In genomic region chr15:25437751-25438600, GRCh38 we compare ENCODE assay signal across 8 cellular contexts. TPM values are rescaled to one million over a fixed set of nuclear protein-coding genes. Genes with fewer than 3 reads are reported as not detected.
DNase-seq lines count a peak whose midpoint lies in the region; ATAC-seq lines count a peak whose summit lies in the region.

No MANE protein-coding gene starts in this region.

- WGBS in trophoblast cell (ENCODE audit: extremely low coverage, insufficient coverage, insufficient read length), result no CpG with 5 or more reads among the region's 68 CpGs

- H2BK120ac ChIP-seq in trophoblast cell (ENCODE audit: insufficient read depth, low read length, poor library complexity), result peak overlapping the region; percentile 97

- H3K4ac ChIP-seq in trophoblast cell (ENCODE audit: low read depth, low read length), result peak overlapping the region; percentile 98

- peak overlapping the region; percentile 99 for H3K4me2 ChIP-seq in trophoblast cell (ENCODE audit: low read length)

- peak overlapping the region; percentile 98 for H3K4me3 ChIP-seq in trophoblast cell (ENCODE audit: low read depth, low read length)

- H3K27ac ChIP-seq in trophoblast cell (ENCODE audit: low read depth, low read length), result peak overlapping the region; percentile 90

- H3K18ac ChIP-seq in trophoblast cell (ENCODE audit: low read length), result peak overlapping the region; percentile 98

- peak overlapping the region; percentile 88 for H4K91ac ChIP-seq in trophoblast cell (ENCODE audit: low read depth, low read length)

- H3K9ac ChIP-seq in trophoblast cell (ENCODE audit: low read length), result peak overlapping the region; percentile 100

- peak overlapping the region; percentile 99 for H4K12ac ChIP-seq in trophoblast cell (ENCODE audit: low read depth, low read length)

- H3K79me1 ChIP-seq in trophoblast cell (ENCODE audit: low read length), result peaks cover 9% of the 10 kb centered on the region

- H3K4me3 Mint-ChIP-seq in activated naive CD8-positive, alpha-beta T cell, result peak overlapping the region; percentile 94

- H3K27me3 Mint-ChIP-seq in activated naive CD8-positive, alpha-beta T cell, result no peaks in the 10 kb centered on the region

- peak overlapping the region; percentile 96 for H2AFZ ChIP-seq in trophoblast cell (ENCODE audit: insufficient read depth, low read length, poor library complexity)

- peak; percentile 46 for ATAC-seq in GM19372 (IDR thresholded peaks at IDR 0.05; ENCODE audit: low read depth, unreplicated experiment)
- ATAC-seq in HG03469 (IDR thresholded peaks at IDR 0.05; ENCODE audit: unreplicated experiment), result peak; percentile 28
- peak; percentile 81 for ATAC-seq in Right ventricle myocardium superior (ENCODE audit: poor library complexity)

- peak overlapping the region; percentile 20 for H2BK12ac ChIP-seq in trophoblast cell (ENCODE audit: low read length)

- peak overlapping the region; percentile 58 for H3K23ac ChIP-seq in trophoblast cell (ENCODE audit: low read length)

- H3K4me1 Mint-ChIP-seq in activated naive CD8-positive, alpha-beta T cell (ENCODE audit: low read depth), result peaks cover 38% of the 10 kb centered on the region

- peak overlapping the region; percentile 98 for H4K8ac ChIP-seq in trophoblast cell (ENCODE audit: low read depth, low read length)

- peak overlapping the region; percentile 94 for H2BK5ac ChIP-seq in trophoblast cell (ENCODE audit: low read depth, low read length, poor library complexity)

- H3K36me3 Mint-ChIP-seq in activated naive CD8-positive, alpha-beta T cell, result no peaks in the 10 kb centered on the region

- no peaks in the 10 kb centered on the region for H3K9me3 Mint-ChIP-seq in activated naive CD8-positive, alpha-beta T cell (ENCODE audit: low read depth)

- H3K27ac Mint-ChIP-seq in activated naive CD8-positive, alpha-beta T cell, result peak overlapping the region; percentile 83

- peak overlapping the region; percentile 60 for H2AK5ac ChIP-seq in trophoblast cell (ENCODE audit: low read length)

- peak; percentile 79 for DNase-seq in CD1c-positive myeloid dendritic cell (ENCODE audit: extremely low spot score)
- DNase-seq in SK-MEL-5 (ENCODE audit: low read depth, low spot score), result peak; percentile 45
- peak; percentile 73 for DNase-seq in Right ventricle myocardium superior
- peak; percentile 69 to 84 for DNase-seq in trophoblast cell
- peak; percentile 56 for DNase-seq in ureter (ENCODE audit: low spot score)

- in situ Hi-C loops in SK-MEL-5 (cut with HindIII; ENCODE audit: low pct_unique_long_range_greater_than_20kb, low sequenced_read_pairs), result no loop called here

- no peaks in the 10 kb centered on the region for H3K36me3 ChIP-seq in trophoblast cell (ENCODE audit: control insufficient read depth in 1 of 2, insufficient read depth in 2 of 2, low read length in 2 of 2)

- no peaks in the 10 kb centered on the region for H3K9me3 ChIP-seq in trophoblast cell (ENCODE audit: insufficient read depth, low read depth, low read length)

- H3K4me1 ChIP-seq in trophoblast cell (ENCODE audit: control insufficient read depth in 1 of 2, insufficient read depth in 2 of 2, low read length in 2 of 2), result no peaks in the 10 kb centered on the region

- intact Hi-C loops in Right ventricle myocardium superior (cut with DNase I), result loop anchor here (10.0 kb wide), 1 partner anchor 93 kb away; no protein-coding TSS in a partner anchor

- no peaks in the 10 kb centered on the region for H3K27me3 ChIP-seq in trophoblast cell (ENCODE audit: insufficient read depth, low read length)

- peak overlapping the region; percentile 98 for H3K14ac ChIP-seq in trophoblast cell (ENCODE audit: low read length)

- H3K79me2 ChIP-seq in trophoblast cell (ENCODE audit: control insufficient read depth, insufficient read depth, low read length, poor library complexity), result peaks cover 22% of the 10 kb centered on the region

RNA-seq across cellular contexts. Expression of gene UBE3A, which starts 0.8 kb away (rescaled TPM):
- 52.8 TPM in 2 replicates for total RNA-seq in SK-MEL-5 (2014; rRNA removed; shearing (Covaris generic))
- 35.8 and 50.0 TPM in 2 replicates for polyA plus RNA-seq in SK-MEL-5 (2015; cell fraction: cytosol; rRNA removed)
- polyA plus RNA-seq in SK-MEL-5 (2015; cell fraction: nucleus; rRNA removed), result 130 and 133 TPM in 2 replicates
- total RNA-seq in Right ventricle myocardium superior, result 92.4 TPM
- polyA plus RNA-seq in trophoblast cell (2013), result 49.5 and 50.0 TPM in 2 replicates
- 123 TPM for total RNA-seq in ureter

Comparison
In these comparisons a context has a peak if more than half of its experiments do, and no peak if none do; other contexts are left out.
1. Peak in every context shown above with its lines: DNase-seq, ATAC-seq, H3K4me3 ChIP-seq and H3K27ac ChIP-seq.
2. ATAC-seq: peak in every context shown above with its lines; median percentile 81 in Right ventricle myocardium superior; 46 in GM19372; 28 in HG03469.